ENCODE assay signal across 8 cellular contexts in the genomic region with DNA sequence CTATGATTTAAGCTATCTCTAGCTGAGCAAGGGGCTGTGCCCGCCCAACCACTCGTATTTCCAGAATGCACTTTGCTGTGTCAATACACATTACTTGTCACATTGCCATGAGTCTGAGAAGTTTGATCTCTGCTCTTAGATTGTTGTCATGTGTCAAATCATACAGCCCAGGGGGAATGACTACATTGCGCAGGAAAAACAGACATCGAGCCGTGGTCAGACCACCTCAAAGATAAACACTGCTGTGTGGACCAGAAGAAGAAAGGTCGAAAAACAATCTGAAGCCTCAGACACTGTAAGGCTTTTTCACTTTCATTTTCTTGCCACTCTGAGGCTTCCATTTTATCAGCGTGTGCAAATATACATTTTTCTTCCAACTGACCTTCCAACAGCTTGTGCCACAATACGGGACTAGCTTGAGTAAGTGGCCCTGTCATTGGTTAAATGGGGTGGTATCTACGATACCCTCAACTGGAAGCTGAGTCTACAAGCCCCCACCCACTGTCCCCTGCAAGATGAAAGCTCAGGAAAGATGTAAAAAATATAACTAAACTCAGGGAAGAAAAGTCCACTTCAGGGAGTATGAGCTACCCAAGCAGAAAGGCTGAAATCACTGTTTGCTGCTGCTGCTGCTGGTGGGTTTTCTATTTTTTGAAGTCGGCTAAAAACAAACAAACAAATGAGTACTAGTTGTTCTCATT.
DNase-seq lines count a peak whose midpoint lies in the region; ATAC-seq and TF ChIP-seq lines count a peak whose summit lies in the region.

No MANE protein-coding gene starts in this region.

- TF ChIP-seq CTCF in astrocyte of the cerebellum (IDR thresholded peaks at IDR 0.05; ENCODE audit: low read depth, low read length, missing control alignments) (no peak), suprapubic skin (IDR thresholded peaks at IDR 0.05) (no peak), adrenal gland (IDR thresholded peaks at IDR 0.05) (no peak)

- in situ Hi-C loops in astrocyte of the cerebellum (cut with HindIII; ENCODE audit: low sequenced_read_pairs): no loop called here
- in situ Hi-C loops in ACHN (cut with HindIII; ENCODE audit: low pct_ligation_motif_present, low pct_unique_long_range_greater_than_20kb, low sequenced_read_pairs): no loop called here

- H3K9me3 ChIP-seq in suprapubic skin: no peaks in the 10 kb centered on the region
- no peaks in the 10 kb centered on the region for H3K9me3 ChIP-seq in adrenal gland (replicated peaks in 1 of 3)

- WGBS in suprapubic skin: 52% methylated on average over 10 of the region's 10 CpGs
- WGBS in adrenal gland, 4 donors: 56 to 65% (median 61%) methylated on average over 10 of the region's 10 CpGs

- H3K27me3 ChIP-seq in suprapubic skin (no peaks in the 10 kb centered on the region), adrenal gland (no peaks in the 10 kb centered on the region)

- DNase-seq in LHCN-M2 (ENCODE audit: low read depth) (peak; percentile 39), astrocyte of the cerebellum (ENCODE audit: low read depth) (peak; percentile 13), left lobe of liver (ENCODE audit: low spot score) (peak; percentile 56), suprapubic skin (ENCODE audit: low spot score in 2 of 2) (no peak), NK-92 (lab: John Stamatoyannopoulos, UW; ENCODE audit: unreplicated experiment) (no peak), ACHN (no peak), adrenal gland (no peak)
- DNase-seq in stimulated activated CD4-positive, alpha-beta T cell treated with anti-CD3 and anti-CD28 coated beads, Interleukin-2, amount 100 ng/mL, for 24 hours: no peak

- no peaks in the 10 kb centered on the region for H3K4me1 ChIP-seq in suprapubic skin
- peaks cover 0 to 3% of the 10 kb centered on the region in 2 donors for H3K4me1 ChIP-seq in adrenal gland (replicated peaks in 1 of 2)

- no peak for TF ChIP-seq EP300 in suprapubic skin (IDR thresholded peaks at IDR 0.05)

- intact Hi-C loops in adrenal gland (cut with DNase I): no loop called here

- H3K27ac ChIP-seq in suprapubic skin (peak overlapping the region; percentile 48), adrenal gland (no peak overlapping the region)

- no peak for TF ChIP-seq POLR2A in suprapubic skin (IDR thresholded peaks at IDR 0.05)
- TF ChIP-seq POLR2A in adrenal gland (IDR thresholded peaks at IDR 0.05): no peak

- no peaks in the 10 kb centered on the region for H3K36me3 ChIP-seq in suprapubic skin
- H3K36me3 ChIP-seq in adrenal gland (replicated peaks in 1 of 2): no peaks in the 10 kb centered on the region

- ATAC-seq in left lobe of liver: peak; percentile 85

- H3K4me3 ChIP-seq in astrocyte of the cerebellum (ENCODE audit: low read depth, low read length): no peak overlapping the region
- peak overlapping the region; percentile 19 for H3K4me3 ChIP-seq in suprapubic skin
- peak overlapping the region in 2 of 4 donors; percentile 12 to 41 for H3K4me3 ChIP-seq in adrenal gland

Comparison
In these comparisons a context has a peak if more than half of its experiments do, and no peak if none do; other contexts are left out.
1. DNase-seq: peak in LHCN-M2 (single experiment), astrocyte of the cerebellum (single experiment) and left lobe of liver (single experiment); none in suprapubic skin (0 of 2), NK-92 (single experiment), ACHN (single experiment), adrenal gland (0 of 7) and stimulated activated CD4-positive, alpha-beta T cell treated with anti-CD3 and anti-CD28 coated beads, Interleukin-2, amount 100 ng/mL, for 24 hours (0 of 2).